ENCODE assay signal across 8 cellular contexts in genomic region chr17:17822189-17822978, GRCh38. TPM values are rescaled to one million over a fixed set of nuclear protein-coding genes. Genes with fewer than 3 reads are reported as not detected.
DNase-seq lines count a peak whose midpoint lies in the region; ATAC-seq and TF ChIP-seq lines count a peak whose summit lies in the region.

No MANE protein-coding gene starts in this region.

- H3K27me3 ChIP-seq in parathyroid adenoma (ENCODE audit: control insufficient read depth, insufficient read depth, low read length): no peaks in the 10 kb centered on the region

- ATAC-seq in HG02938 (IDR thresholded peaks at IDR 0.05; ENCODE audit: unreplicated experiment) (no peak), GM18868 (IDR thresholded peaks at IDR 0.05; ENCODE audit: unreplicated experiment) (no peak), omental fat pad (ENCODE audit: low FRiP score) (no peak)

- H3K9me3 ChIP-seq in parathyroid adenoma (ENCODE audit: control insufficient read depth, low read length): no peaks in the 10 kb centered on the region

- peak overlapping the region; percentile 21 for H3K4me3 ChIP-seq in parathyroid adenoma (ENCODE audit: low read depth, low read length)

- H3K36me3 ChIP-seq in parathyroid adenoma (ENCODE audit: control insufficient read depth, insufficient read depth, low read length): no peaks in the 10 kb centered on the region

- H3K9ac ChIP-seq in parathyroid adenoma: peak overlapping the region; percentile 6

- peaks cover 9% of the 10 kb centered on the region for H3K79me2 ChIP-seq in parathyroid adenoma

- no peak overlapping the region for H2AFZ ChIP-seq in parathyroid adenoma

- in situ Hi-C loops in SK-MEL-5 (cut with HindIII; ENCODE audit: low pct_unique_long_range_greater_than_20kb, low sequenced_read_pairs): no loop called here

- H3K4me1 ChIP-seq in parathyroid adenoma: peaks cover 39% of the 10 kb centered on the region

- peak overlapping the region; percentile 64 for H3K4me2 ChIP-seq in parathyroid adenoma (ENCODE audit: low read length)

- H3K27ac ChIP-seq in parathyroid adenoma: no peak overlapping the region

- DNase-seq in Daoy (ENCODE audit: low read depth): peak; percentile 57
- DNase-seq in SK-MEL-5 (ENCODE audit: low read depth, low spot score): peak; percentile 46
- DNase-seq in fibroblast of peridontal ligament (ENCODE audit: extremely low read depth): peak; percentile 92
- DNase-seq in stimulated activated CD8-positive, alpha-beta memory T cell treated with anti-CD3 and anti-CD28 coated beads, Interleukin-4, amount 100 ng/mL, for 48 hours: no peak
- DNase-seq in omental fat pad (ENCODE audit: low spot score): no peak

- TF ChIP-seq CTCF in parathyroid adenoma (IDR thresholded peaks at IDR 0.05) (no peak), omental fat pad (IDR thresholded peaks at IDR 0.05) (no peak)

RNA-seq across cellular contexts. Expression of gene SREBF1, which starts 14.4 kb away (rescaled TPM):
- 19.1 and 24.7 TPM in 2 replicates for total RNA-seq in Daoy (2014; rRNA removed; shearing (Covaris generic))
- 75.8 and 77.3 TPM in 2 replicates for total RNA-seq in SK-MEL-5 (2014; rRNA removed; shearing (Covaris generic))
- 214 and 274 TPM in 2 replicates for polyA plus RNA-seq in SK-MEL-5 (2015; cell fraction: cytosol; rRNA removed)
- polyA plus RNA-seq in SK-MEL-5 (2015; cell fraction: nucleus; rRNA removed): 366 and 503 TPM in 2 replicates
- 100 to 1,000 TPM in 1 of 4 donors, 10 to 100 TPM in 3; 18.5 to 118 (median 31.2) TPM for total RNA-seq in omental fat pad

Comparison
In these comparisons a context has a peak if more than half of its experiments do, and no peak if none do; other contexts are left out.
1. DNase-seq: peak in Daoy (single experiment), SK-MEL-5 (single experiment) and fibroblast of peridontal ligament (single experiment); none in stimulated activated CD8-positive, alpha-beta memory T cell treated with anti-CD3 and anti-CD28 coated beads, Interleukin-4, amount 100 ng/mL, for 48 hours (single experiment) and omental fat pad (single experiment).